Comparison of ENCODE assay signal across 1 cellular context in the genomic region with DNA sequence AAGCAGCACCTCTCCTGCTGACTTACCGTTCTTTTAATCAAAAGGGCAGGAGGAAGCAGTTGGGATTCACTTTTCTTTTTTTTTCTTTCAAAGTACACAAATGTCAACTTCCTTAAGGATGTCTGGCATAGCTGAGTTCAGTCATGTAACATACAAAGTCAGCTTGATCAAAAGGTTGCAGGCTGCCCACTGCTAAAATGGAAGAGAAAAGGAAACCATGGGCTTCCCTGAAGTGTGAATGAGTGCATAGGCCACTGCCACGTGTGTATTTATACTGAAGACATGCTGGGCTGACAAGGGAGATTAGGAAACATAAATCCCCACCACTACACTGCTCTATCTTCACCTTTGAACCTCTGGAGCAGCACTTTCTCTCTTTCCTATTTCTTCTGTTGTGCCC.
TF ChIP-seq lines count a peak whose summit lies in the region.

No MANE protein-coding gene starts in this region.

TF ChIP-seq in HepG2, 621 proteins besides CTCF, POLR2A, EP300 and RAD21:
- TF ChIP-seq, protein P1, sequence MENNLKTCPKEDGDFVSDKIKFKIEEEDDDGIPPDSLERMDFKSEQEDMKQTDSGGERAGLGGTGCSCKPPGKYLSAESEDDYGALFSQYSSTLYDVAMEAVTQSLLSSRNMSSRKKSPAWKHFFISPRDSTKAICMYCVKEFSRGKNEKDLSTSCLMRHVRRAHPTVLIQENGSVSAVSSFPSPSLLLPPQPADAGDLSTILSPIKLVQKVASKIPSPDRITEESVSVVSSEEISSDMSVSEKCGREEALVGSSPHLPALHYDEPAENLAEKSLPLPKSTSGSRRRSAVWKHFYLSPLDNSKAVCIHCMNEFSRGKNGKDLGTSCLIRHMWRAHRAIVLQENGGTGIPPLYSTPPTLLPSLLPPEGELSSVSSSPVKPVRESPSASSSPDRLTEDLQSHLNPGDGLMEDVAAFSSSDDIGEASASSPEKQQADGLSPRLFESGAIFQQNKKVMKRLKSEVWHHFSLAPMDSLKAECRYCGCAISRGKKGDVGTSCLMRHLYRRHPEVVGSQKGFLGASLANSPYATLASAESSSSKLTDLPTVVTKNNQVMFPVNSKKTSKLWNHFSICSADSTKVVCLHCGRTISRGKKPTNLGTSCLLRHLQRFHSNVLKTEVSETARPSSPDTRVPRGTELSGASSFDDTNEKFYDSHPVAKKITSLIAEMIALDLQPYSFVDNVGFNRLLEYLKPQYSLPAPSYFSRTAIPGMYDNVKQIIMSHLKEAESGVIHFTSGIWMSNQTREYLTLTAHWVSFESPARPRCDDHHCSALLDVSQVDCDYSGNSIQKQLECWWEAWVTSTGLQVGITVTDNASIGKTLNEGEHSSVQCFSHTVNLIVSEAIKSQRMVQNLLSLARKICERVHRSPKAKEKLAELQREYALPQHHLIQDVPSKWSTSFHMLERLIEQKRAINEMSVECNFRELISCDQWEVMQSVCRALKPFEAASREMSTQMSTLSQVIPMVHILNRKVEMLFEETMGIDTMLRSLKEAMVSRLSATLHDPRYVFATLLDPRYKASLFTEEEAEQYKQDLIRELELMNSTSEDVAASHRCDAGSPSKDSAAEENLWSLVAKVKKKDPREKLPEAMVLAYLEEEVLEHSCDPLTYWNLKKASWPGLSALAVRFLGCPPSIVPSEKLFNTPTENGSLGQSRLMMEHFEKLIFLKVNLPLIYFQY (CRISPR knock-in tag; IDR thresholded peaks at IDR 0.05; ENCODE audit: borderline replicate concordance) = no peak
- no peak for TF ChIP-seq ZNF264 (CRISPR knock-in tag; IDR thresholded peaks at IDR 0.05)
- no peak for TF ChIP-seq ZNF614 (CRISPR knock-in tag; IDR thresholded peaks at IDR 0.05; ENCODE audit: borderline replicate concordance)
- TF ChIP-seq NAIF1 (CRISPR knock-in tag; IDR thresholded peaks at IDR 0.05; ENCODE audit: borderline replicate concordance) = no peak
- TF ChIP-seq MXD4 (CRISPR knock-in tag; IDR thresholded peaks at IDR 0.05) = no peak
- no peak for TF ChIP-seq TBL1XR1 (IDR thresholded peaks at IDR 0.05; ENCODE audit: borderline replicate concordance, low read length, partially characterized antibody)
- TF ChIP-seq ZNF256 (CRISPR knock-in tag; conservative IDR thresholded peaks at IDR 0.05) = no peak
- no peak for TF ChIP-seq ZFX (CRISPR knock-in tag; IDR thresholded peaks at IDR 0.05; ENCODE audit: low read depth)
- no peak for TF ChIP-seq DRAP1 (CRISPR knock-in tag; IDR thresholded peaks at IDR 0.05)
- TF ChIP-seq, protein P2, sequence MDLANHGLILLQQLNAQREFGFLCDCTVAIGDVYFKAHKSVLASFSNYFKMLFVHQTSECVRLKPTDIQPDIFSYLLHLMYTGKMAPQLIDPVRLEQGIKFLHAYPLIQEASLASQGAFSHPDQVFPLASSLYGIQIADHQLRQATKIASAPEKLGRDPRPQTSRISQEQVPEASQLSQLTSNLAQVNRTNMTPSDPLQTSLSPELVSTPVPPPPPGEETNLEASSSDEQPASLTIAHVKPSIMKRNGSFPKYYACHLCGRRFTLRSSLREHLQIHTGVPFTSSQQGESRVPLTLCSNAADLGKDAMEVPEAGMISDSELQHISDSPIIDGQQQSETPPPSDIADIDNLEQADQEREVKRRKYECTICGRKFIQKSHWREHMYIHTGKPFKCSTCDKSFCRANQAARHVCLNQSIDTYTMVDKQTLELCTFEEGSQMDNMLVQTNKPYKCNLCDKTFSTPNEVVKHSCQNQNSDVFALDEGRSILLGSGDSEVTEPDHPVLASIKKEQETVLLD (CRISPR knock-in tag; IDR thresholded peaks at IDR 0.05; ENCODE audit: low read depth) = no peak
- TF ChIP-seq CERS6 (CRISPR knock-in tag; IDR thresholded peaks at IDR 0.05) = no peak
- TF ChIP-seq HDAC1 (CRISPR knock-in tag; IDR thresholded peaks at IDR 0.05) = no peak
- no peak for TF ChIP-seq FUBP1 (CRISPR knock-in tag; IDR thresholded peaks at IDR 0.05; ENCODE audit: borderline replicate concordance)
